Comparison of ENCODE assay signal across 1 cellular context in the genomic region with DNA sequence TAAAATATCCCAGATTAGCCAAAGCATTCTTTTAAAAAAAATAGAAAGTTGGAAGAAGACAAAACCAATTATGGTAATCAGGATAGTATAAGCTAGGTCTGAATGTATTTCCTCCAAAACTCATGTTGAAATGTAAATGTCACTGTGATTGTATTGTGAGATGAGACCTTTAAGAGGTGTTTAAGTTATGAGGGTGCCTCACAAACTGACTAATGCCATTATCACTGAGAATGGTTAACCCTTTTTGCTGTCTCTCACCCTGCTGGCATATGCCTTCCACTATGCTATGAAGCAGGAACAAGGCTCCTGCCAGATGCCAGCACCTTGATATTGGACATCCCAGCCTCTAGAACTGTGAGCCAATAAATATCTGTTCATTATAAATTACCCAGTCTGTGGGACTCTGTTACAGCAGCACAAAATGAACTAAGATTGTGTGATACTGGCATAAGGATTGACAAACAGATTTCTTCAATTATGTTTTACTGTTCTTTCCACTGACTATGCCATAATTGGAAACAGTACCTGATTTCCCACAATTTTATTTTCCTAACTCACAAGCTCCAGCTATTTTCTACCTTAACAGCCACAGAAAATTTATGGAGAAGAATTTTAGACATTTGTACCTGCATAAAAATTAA.
TF ChIP-seq lines count a peak whose summit lies in the region.

No MANE protein-coding gene starts in this region.

TF ChIP-seq in IMR-90, 13 proteins besides CTCF, POLR2A, EP300 and RAD21:
- TF ChIP-seq NFE2L2 (IDR thresholded peaks at IDR 0.05; ENCODE audit: low read depth, low read length) (no peak), MAZ (IDR thresholded peaks at IDR 0.05; ENCODE audit: borderline replicate concordance, low read depth, low read length) (no peak), MAFK (IDR thresholded peaks at IDR 0.05; ENCODE audit: low read depth, low read length) (no peak), CHD1 (IDR thresholded peaks at IDR 0.05; ENCODE audit: low read depth, low read length) (no peak), BHLHE40 (IDR thresholded peaks at IDR 0.05; ENCODE audit: low read depth, low read length) (no peak), FOS (IDR thresholded peaks at IDR 0.05; ENCODE audit: low read depth, low read length) (no peak), MXI1 (IDR thresholded peaks at IDR 0.05; ENCODE audit: borderline replicate concordance, low read depth, low read length) (no peak), RFX5 (IDR thresholded peaks at IDR 0.05; ENCODE audit: low read depth, low read length) (no peak), SMC3 (IDR thresholded peaks at IDR 0.05; ENCODE audit: low read depth, low read length) (no peak), RCOR1 (IDR thresholded peaks at IDR 0.05; ENCODE audit: insufficient replicate concordance, low read length) (no peak), CEBPB (IDR thresholded peaks at IDR 0.05; ENCODE audit: low read depth, low read length) (no peak)
- TF ChIP-seq, protein P1, sequence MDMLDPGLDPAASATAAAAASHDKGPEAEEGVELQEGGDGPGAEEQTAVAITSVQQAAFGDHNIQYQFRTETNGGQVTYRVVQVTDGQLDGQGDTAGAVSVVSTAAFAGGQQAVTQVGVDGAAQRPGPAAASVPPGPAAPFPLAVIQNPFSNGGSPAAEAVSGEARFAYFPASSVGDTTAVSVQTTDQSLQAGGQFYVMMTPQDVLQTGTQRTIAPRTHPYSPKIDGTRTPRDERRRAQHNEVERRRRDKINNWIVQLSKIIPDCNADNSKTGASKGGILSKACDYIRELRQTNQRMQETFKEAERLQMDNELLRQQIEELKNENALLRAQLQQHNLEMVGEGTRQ (IDR thresholded peaks at IDR 0.05; ENCODE audit: low read depth, low read length): no peak
- TF ChIP-seq, protein P2, sequence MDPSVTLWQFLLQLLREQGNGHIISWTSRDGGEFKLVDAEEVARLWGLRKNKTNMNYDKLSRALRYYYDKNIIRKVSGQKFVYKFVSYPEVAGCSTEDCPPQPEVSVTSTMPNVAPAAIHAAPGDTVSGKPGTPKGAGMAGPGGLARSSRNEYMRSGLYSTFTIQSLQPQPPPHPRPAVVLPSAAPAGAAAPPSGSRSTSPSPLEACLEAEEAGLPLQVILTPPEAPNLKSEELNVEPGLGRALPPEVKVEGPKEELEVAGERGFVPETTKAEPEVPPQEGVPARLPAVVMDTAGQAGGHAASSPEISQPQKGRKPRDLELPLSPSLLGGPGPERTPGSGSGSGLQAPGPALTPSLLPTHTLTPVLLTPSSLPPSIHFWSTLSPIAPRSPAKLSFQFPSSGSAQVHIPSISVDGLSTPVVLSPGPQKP (IDR thresholded peaks at IDR 0.05; ENCODE audit: borderline replicate concordance, low read depth, low read length): no peak
